Comparison of ENCODE assay signal across 14 cellular contexts in the genomic region with DNA sequence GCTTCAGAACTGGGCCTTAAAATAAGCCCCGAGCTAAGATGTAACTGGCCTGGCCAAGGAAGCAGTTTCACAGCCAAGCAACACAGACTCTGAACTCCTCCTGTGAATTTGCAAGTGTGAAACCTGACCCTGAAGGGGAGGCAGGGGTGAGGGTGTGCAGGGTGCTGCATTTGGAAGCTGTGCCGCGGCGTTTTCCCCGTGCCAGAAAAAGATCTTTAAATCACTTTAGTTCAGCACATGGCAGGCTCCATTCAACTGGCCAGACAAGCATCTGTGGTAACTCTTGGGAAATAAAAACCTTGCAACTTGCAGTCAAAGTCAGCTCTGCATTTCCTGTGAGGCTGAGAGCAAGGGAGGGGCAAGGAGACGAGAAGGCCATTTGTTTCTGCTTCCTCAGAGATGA.
A peak's percentile ranks its signal among the peaks of the same experiment; 100 is the strongest.
DNase-seq lines count a peak whose midpoint lies in the region; ATAC-seq lines count a peak whose summit lies in the region.
"Had no signal": no experiment of that assay in that cellular context is flagged by ENCODE, and none has a peak within 500 bp of the region (broad histone marks: within the 10 kb centered on the region; RNA-seq: fewer than 3 reads in every experiment).

No MANE protein-coding gene starts in this region.

- peak overlapping the region; percentile 33; the same call in 1 of the 2 replicates for H3K9ac ChIP-seq in iPS-20b (ENCODE audit: low read depth, low read length)

- H3K4me1 ChIP-seq in SJCRH30 (peaks cover 19% of the 10 kb centered on the region), iPS-20b (ENCODE audit: insufficient read depth, low read length) (peaks cover 39% of the 10 kb centered on the region)

- DNase-seq in MG63 (peak; percentile 5), SJCRH30 (peak; percentile 42 to 55), sciatic nerve (ENCODE audit: low spot score) (no peak), NCI-H345 treated with DMSO at 0.1 percent for 48 hours (lab: John Stamatoyannopoulos, UW; ENCODE audit: unreplicated experiment) (no peak), inferior parietal cortex (ENCODE audit: extremely low spot score) (no peak)
- DNase-seq in stimulated activated naive CD8-positive, alpha-beta T cell treated with anti-CD3 and anti-CD28 coated beads, Interleukin-15, Interleukin-2, amounts not matched to agents 100 U/mL and 50 U/mL, for 24 hours = no peak
- DNase-seq: activated naive CD8-positive, alpha-beta T cell treated with anti-CD3 and anti-CD28 coated beads, Interleukin-2, amount 50 U/mL, for 24 hours; MV-4-11; natural killer cell; NCI-H510A; SHP77 had no signal

- H3K9me3 ChIP-seq in MG63 (no peaks in the 10 kb centered on the region), SJCRH30 (replicated peaks) (no peaks in the 10 kb centered on the region), iPS-20b (ENCODE audit: insufficient read depth, low read depth, low read length) (no peaks in the 10 kb centered on the region; the same call in 1 of the 2 replicates)

- H3K36me3 ChIP-seq in MG63 (no peaks in the 10 kb centered on the region), SJCRH30 (no peaks in the 10 kb centered on the region), iPS-20b (ENCODE audit: insufficient read depth, low read depth, low read length) (no peaks in the 10 kb centered on the region)

- H3K27ac ChIP-seq in SJCRH30 = no peak overlapping the region
- H3K27ac ChIP-seq in iPS-20b (ENCODE audit: low read length) = peak overlapping the region; percentile 28

- intact Hi-C loops in sciatic nerve (cut with DNase I) = no loop called here

- H3K4me3 ChIP-seq in MG63 (no peak overlapping the region), SJCRH30 (peak overlapping the region; percentile 40), iPS-20b (ENCODE audit: low read length) (peak overlapping the region; percentile 42; the same call in 1 of the 2 replicates)

- H3K27me3 ChIP-seq in MG63 (no peaks in the 10 kb centered on the region), SJCRH30 (no peaks in the 10 kb centered on the region), iPS-20b (ENCODE audit: insufficient read depth, low read length) (no peaks in the 10 kb centered on the region)

- ATAC-seq in sciatic nerve = peak; percentile 83
- no peak for ATAC-seq in HG03175 (IDR thresholded peaks at IDR 0.05; ENCODE audit: unreplicated experiment)
- ATAC-seq in stimulated activated naive CD8-positive, alpha-beta T cell treated with anti-CD3 and anti-CD28 coated beads, Interleukin-15, Interleukin-2, amounts not matched to agents 100 U/mL and 50 U/mL, for 24 hours = no peak
- ATAC-seq: activated naive CD8-positive, alpha-beta T cell treated with anti-CD3 and anti-CD28 coated beads, Interleukin-2, amount 50 U/mL, for 24 hours; HCT116; natural killer cell had no signal

Comparison
In these comparisons a context has a peak if more than half of its experiments do, and no peak if none do; other contexts are left out.
1. DNase-seq: peak in MG63 (single experiment) and SJCRH30 (2 of 2); none in sciatic nerve (single experiment), NCI-H345 treated with DMSO at 0.1 percent for 48 hours (single experiment), stimulated activated naive CD8-positive, alpha-beta T cell treated with anti-CD3 and anti-CD28 coated beads, Interleukin-15, Interleukin-2, amounts not matched to agents 100 U/mL and 50 U/mL, for 24 hours (single experiment) and inferior parietal cortex (single experiment).